11 cellular contexts compared by ENCODE assay signal in genomic region chr6:113626470-113626869, GRCh38.
A peak's percentile ranks its signal among the peaks of the same experiment; 100 is the strongest.
DNase-seq lines count a peak whose midpoint lies in the region; ATAC-seq and TF ChIP-seq lines count a peak whose summit lies in the region.
"Had no signal": no experiment of that assay in that cellular context is flagged by ENCODE, and none has a peak within 500 bp of the region (broad histone marks: within the 10 kb centered on the region; RNA-seq: fewer than 3 reads in every experiment).

No MANE protein-coding gene starts in this region.

- no peaks in the 10 kb centered on the region for H3K27me3 ChIP-seq in HCT116 (ENCODE audit: insufficient read depth, low read length)

- no peaks in the 10 kb centered on the region for H3K9me2 ChIP-seq in HCT116 (ENCODE audit: insufficient read depth)

- H3K4me3 Mint-ChIP-seq in stimulated activated memory B cell treated with anti-CD40 and anti-IgM and Interleukin-4, amounts not matched to agents 10 μg/mL and 1 μg/mL and 100 μg/mL, for 72 hours, result no peak overlapping the region

- H3K27ac ChIP-seq in HCT116 (ENCODE audit: low read depth, low read length), result no peak overlapping the region
- H3K27ac ChIP-seq: 22Rv1 had no signal

- RAD21 ChIA-PET in HCT116 (lab: Charles Lee; ENCODE audit: low non-redundant PET in 1 of 2, low total read pairs in 2 of 2, uncharacterized antibody in 2 of 2, unreplicated experiment in 2 of 2), result no interaction called here

- peaks cover 78% of the 10 kb centered on the region for H3K4me1 Mint-ChIP-seq in stimulated activated memory B cell treated with anti-CD40 and anti-IgM and Interleukin-4, amounts not matched to agents 10 μg/mL and 1 μg/mL and 100 μg/mL, for 72 hours

- H3K9ac ChIP-seq in HCT116 (ENCODE audit: low read length), result no peak overlapping the region

- intact Hi-C loops in HCT116 (cut with micrococcal nuclease), result no loop called here

- H3K27ac Mint-ChIP-seq in stimulated activated memory B cell treated with anti-CD40 and anti-IgM and Interleukin-4, amounts not matched to agents 10 μg/mL and 1 μg/mL and 100 μg/mL, for 72 hours, result peak overlapping the region; percentile 86

- no peak overlapping the region for H2AFZ ChIP-seq in HCT116 (ENCODE audit: low read depth, low read length, poor library complexity, severe bottlenecking)

- H3K36me3 Mint-ChIP-seq in stimulated activated memory B cell treated with anti-CD40 and anti-IgM and Interleukin-4, amounts not matched to agents 10 μg/mL and 1 μg/mL and 100 μg/mL, for 72 hours, result peaks cover 14% of the 10 kb centered on the region

- TF ChIP-seq CTCF in HCT116 (IDR thresholded peaks at IDR 0.05 in 2 of 3, conservative IDR thresholded peaks at IDR 0.05 in 1 of 3; ENCODE audit: borderline replicate concordance in 1 of 3, insufficient read depth in 1 of 3, low read depth in 2 of 3, low read length in 2 of 3), result no peak

- CTCF ChIA-PET in HCT116 (lab: Charles Lee), result interaction anchor here (0.5 kb wide), 1 partner anchor 35 kb away, joined by 3 read pairs; no protein-coding TSS in a partner anchor

- no peaks in the 10 kb centered on the region for H3K79me2 ChIP-seq in HCT116 (ENCODE audit: insufficient read depth, low read length)

- no peaks in the 10 kb centered on the region for H3K9me3 ChIP-seq in HCT116 (ENCODE audit: control insufficient read depth in 1 of 2, insufficient read depth in 1 of 2, low read depth in 1 of 2, low read length in 2 of 2)

- peak; percentile 18; the same call in 1 of the 2 replicates for TF ChIP-seq RAD21 in HCT116 (IDR thresholded peaks at IDR 0.05; ENCODE audit: low read depth)

- H3K36me3 ChIP-seq in HCT116 (ENCODE audit: control insufficient read depth in 1 of 2, insufficient read depth in 2 of 2, low read length in 2 of 2), result no peaks in the 10 kb centered on the region

- no peaks in the 10 kb centered on the region for H3K9me3 Mint-ChIP-seq in stimulated activated memory B cell treated with anti-CD40 and anti-IgM and Interleukin-4, amounts not matched to agents 10 μg/mL and 1 μg/mL and 100 μg/mL, for 72 hours

- no peaks in the 10 kb centered on the region for H4K20me1 ChIP-seq in HCT116 (ENCODE audit: insufficient read depth)

- no peak overlapping the region for H3K4me3 ChIP-seq in HCT116 (replicated peaks in 1 of 2; ENCODE audit: low read depth in 1 of 2, low read length in 2 of 2)

- BruUV-seq in HCT116 (replicated peaks; lab: Mats Ljungman, UMichigan), result no TSS peak

- no peak overlapping the region for H3K4me2 ChIP-seq in HCT116 (ENCODE audit: low read length)

- ATAC-seq in HCT116, result no peak
- peak; percentile 36 for ATAC-seq in HG03378 (IDR thresholded peaks at IDR 0.05; ENCODE audit: unreplicated experiment)
- ATAC-seq in stimulated activated memory B cell treated with anti-CD40 and anti-IgM and Interleukin-4, amounts not matched to agents 10 μg/mL and 1 μg/mL and 100 μg/mL, for 72 hours, result no peak

- H3K4me1 ChIP-seq in HCT116 (ENCODE audit: control insufficient read depth in 1 of 2, insufficient read depth in 2 of 2, low read length in 2 of 2), result peaks cover 0 to 7% of the 10 kb centered on the region in 2 experiments; a peak in 2 of 4 replicates

- no peak for TF ChIP-seq POLR2A in HCT116 (IDR thresholded peaks at IDR 0.05; ENCODE audit: borderline replicate concordance, extremely low read depth, insufficient read depth, insufficient read length)

- DNase-seq in NCI-H187 (lab: John Stamatoyannopoulos, UW) (peak; percentile 43 to 52), NCI-H187 treated with DMSO at 0.1 percent for 48 hours (lab: John Stamatoyannopoulos, UW) (no peak), HCT116 (ENCODE audit: low read depth, low spot score) (no peak), NCI-H2171 treated with DMSO at 0.1 percent for 48 hours (lab: John Stamatoyannopoulos, UW) (no peak), NCI-H446 (lab: John Stamatoyannopoulos, UW) (no peak), NCI-H146 (lab: John Stamatoyannopoulos, UW) (no peak)
- DNase-seq: hippocampal formation, NCI-H774 had no signal

- POLR2A ChIA-PET in HCT116 (lab: Charles Lee), result no interaction called here

- no peaks in the 10 kb centered on the region for H3K27me3 Mint-ChIP-seq in stimulated activated memory B cell treated with anti-CD40 and anti-IgM and Interleukin-4, amounts not matched to agents 10 μg/mL and 1 μg/mL and 100 μg/mL, for 72 hours

TF ChIP-seq in HCT116, 20 proteins besides CTCF, POLR2A, EP300 and RAD21:
- no peak for TF ChIP-seq JUND (IDR thresholded peaks at IDR 0.05)
- no peak for TF ChIP-seq EGR1 (IDR thresholded peaks at IDR 0.05; ENCODE audit: low read depth)
- TF ChIP-seq CEBPB (IDR thresholded peaks at IDR 0.05; ENCODE audit: low read depth), result no peak
- no peak for TF ChIP-seq FOSL1 (IDR thresholded peaks at IDR 0.05; ENCODE audit: low read depth)
- TF ChIP-seq SP1 (IDR thresholded peaks at IDR 0.05; ENCODE audit: low read depth), result no peak
- TF ChIP-seq SRF (IDR thresholded peaks at IDR 0.05; ENCODE audit: low read depth), result no peak
- no peak for TF ChIP-seq CBX3 (IDR thresholded peaks at IDR 0.05; ENCODE audit: low read depth)
- TF ChIP-seq TCF7L2 (IDR thresholded peaks at IDR 0.05; ENCODE audit: borderline replicate concordance, extremely low read depth, insufficient read depth, insufficient read length), result no peak
- no peak for TF ChIP-seq YY1 (IDR thresholded peaks at IDR 0.05; ENCODE audit: extremely low read depth, insufficient replicate concordance, low read depth, low read length)
- TF ChIP-seq, protein P1, sequence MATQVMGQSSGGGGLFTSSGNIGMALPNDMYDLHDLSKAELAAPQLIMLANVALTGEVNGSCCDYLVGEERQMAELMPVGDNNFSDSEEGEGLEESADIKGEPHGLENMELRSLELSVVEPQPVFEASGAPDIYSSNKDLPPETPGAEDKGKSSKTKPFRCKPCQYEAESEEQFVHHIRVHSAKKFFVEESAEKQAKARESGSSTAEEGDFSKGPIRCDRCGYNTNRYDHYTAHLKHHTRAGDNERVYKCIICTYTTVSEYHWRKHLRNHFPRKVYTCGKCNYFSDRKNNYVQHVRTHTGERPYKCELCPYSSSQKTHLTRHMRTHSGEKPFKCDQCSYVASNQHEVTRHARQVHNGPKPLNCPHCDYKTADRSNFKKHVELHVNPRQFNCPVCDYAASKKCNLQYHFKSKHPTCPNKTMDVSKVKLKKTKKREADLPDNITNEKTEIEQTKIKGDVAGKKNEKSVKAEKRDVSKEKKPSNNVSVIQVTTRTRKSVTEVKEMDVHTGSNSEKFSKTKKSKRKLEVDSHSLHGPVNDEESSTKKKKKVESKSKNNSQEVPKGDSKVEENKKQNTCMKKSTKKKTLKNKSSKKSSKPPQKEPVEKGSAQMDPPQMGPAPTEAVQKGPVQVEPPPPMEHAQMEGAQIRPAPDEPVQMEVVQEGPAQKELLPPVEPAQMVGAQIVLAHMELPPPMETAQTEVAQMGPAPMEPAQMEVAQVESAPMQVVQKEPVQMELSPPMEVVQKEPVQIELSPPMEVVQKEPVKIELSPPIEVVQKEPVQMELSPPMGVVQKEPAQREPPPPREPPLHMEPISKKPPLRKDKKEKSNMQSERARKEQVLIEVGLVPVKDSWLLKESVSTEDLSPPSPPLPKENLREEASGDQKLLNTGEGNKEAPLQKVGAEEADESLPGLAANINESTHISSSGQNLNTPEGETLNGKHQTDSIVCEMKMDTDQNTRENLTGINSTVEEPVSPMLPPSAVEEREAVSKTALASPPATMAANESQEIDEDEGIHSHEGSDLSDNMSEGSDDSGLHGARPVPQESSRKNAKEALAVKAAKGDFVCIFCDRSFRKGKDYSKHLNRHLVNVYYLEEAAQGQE (IDR thresholded peaks at IDR 0.05; ENCODE audit: low read depth), result no peak

Comparison
In these comparisons a context has a peak if more than half of its experiments do, and no peak if none do; other contexts are left out.
1. DNase-seq: peak in NCI-H187 (2 of 2); none in NCI-H187 treated with DMSO at 0.1 percent for 48 hours (single experiment), HCT116 (single experiment), NCI-H2171 treated with DMSO at 0.1 percent for 48 hours (single experiment), NCI-H446 (0 of 2) and NCI-H146 (single experiment).